Comparison of ENCODE assay signal across 7 cellular contexts in the genomic region with DNA sequence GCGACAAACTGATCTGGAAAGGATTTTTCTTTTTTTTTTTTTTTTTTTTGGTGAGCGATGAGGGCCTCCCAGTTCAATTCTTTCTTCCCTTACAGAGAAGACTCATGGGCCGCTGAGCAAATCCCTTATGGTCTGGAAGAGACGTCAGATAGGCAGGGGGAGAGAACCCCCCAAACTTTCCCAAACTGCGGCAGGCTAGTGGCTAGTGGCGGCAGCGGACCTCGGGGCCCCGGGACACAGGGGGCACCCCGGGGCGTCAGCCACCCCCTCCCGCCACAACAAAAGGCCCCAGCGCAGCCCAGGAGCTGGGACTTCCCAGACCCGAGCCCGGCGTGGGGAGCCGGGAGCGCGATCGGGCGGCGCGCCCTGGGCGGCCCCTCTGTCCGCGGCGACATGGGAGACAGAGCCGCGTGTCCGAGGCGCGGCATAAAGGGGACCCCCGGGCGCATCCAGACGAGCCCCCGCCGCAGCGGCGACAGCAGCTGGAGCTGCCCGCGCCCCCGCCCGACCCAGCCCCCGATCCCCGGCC. TPM values are rescaled to one million over a fixed set of nuclear protein-coding genes. Genes with fewer than 3 reads are reported as not detected.
A peak's percentile ranks its signal among the peaks of the same experiment; 100 is the strongest.
DNase-seq lines count a peak whose midpoint lies in the region; ATAC-seq, FAIRE-seq and TF ChIP-seq lines count a peak whose summit lies in the region.

No MANE protein-coding gene starts in this region.

- H3K9ac ChIP-seq in astrocyte (ENCODE audit: low read length) = peak overlapping the region; percentile 87
- H3K9ac ChIP-seq in iPS-18a (ENCODE audit: low read length) = peak overlapping the region; percentile 80

- H3K36me3 ChIP-seq in MG63 (peaks cover 8% of the 10 kb centered on the region; the same call in 1 of the 2 replicates), astrocyte (ENCODE audit: insufficient read depth, low read length) (no peaks in the 10 kb centered on the region), iPS-18a (ENCODE audit: control insufficient read depth, low read depth, low read length) (no peaks in the 10 kb centered on the region), spleen (no peaks in the 10 kb centered on the region)

- no peak for FAIRE-seq in astrocyte (lab: Jason Lieb, UNC)

- DNase-seq in MG63 = peak; percentile 28
- no peak for DNase-seq in astrocyte (ENCODE audit: low read depth)
- peak; percentile 77 for DNase-seq in spleen
- DNase-seq in SHP77 (lab: John Stamatoyannopoulos, UW) = no peak
- DNase-seq in NCI-H1436 (lab: John Stamatoyannopoulos, UW) = no peak

- H4K20me1 ChIP-seq in astrocyte (ENCODE audit: insufficient read depth, low read length) = peaks cover 22% of the 10 kb centered on the region

- H3K27ac Mint-ChIP-seq in astrocyte (ENCODE audit: unreplicated experiment) = peak overlapping the region; percentile 80

- H3K36me3 Mint-ChIP-seq in astrocyte (ENCODE audit: low read depth, unreplicated experiment) = peaks cover 2% of the 10 kb centered on the region

- H3K27me3 Mint-ChIP-seq in astrocyte (ENCODE audit: low read depth, unreplicated experiment) = peaks cover 2% of the 10 kb centered on the region

- WGBS in spleen, 5 donors = 2 to 7% (median 2%) methylated on average over 4 to 45 of the region's 45 CpGs

- H3K4me3 Mint-ChIP-seq in astrocyte (ENCODE audit: unreplicated experiment) = peak overlapping the region; percentile 94

- intact Hi-C loops in spleen (cut with DNase I; ENCODE audit: low total_unique reads) = no loop called here

- H3K4me1 Mint-ChIP-seq in astrocyte (ENCODE audit: low read depth, unreplicated experiment) = peaks cover 17% of the 10 kb centered on the region

- H3K4me1 ChIP-seq in astrocyte (ENCODE audit: insufficient read depth, low read length) (peaks cover 10% of the 10 kb centered on the region), iPS-18a (ENCODE audit: control insufficient read depth, low read depth, low read length) (peaks cover 5% of the 10 kb centered on the region), spleen (peaks cover 0 to 40% (median 14%) of the 10 kb centered on the region in 6 donors)

- H3K9me3 Mint-ChIP-seq in astrocyte (ENCODE audit: unreplicated experiment) = peaks cover 2% of the 10 kb centered on the region

- ATAC-seq in GM19023 (IDR thresholded peaks at IDR 0.05; ENCODE audit: unreplicated experiment) = peak; percentile 16

- H3K9me3 ChIP-seq in MG63 = no peaks in the 10 kb centered on the region
- no peaks in the 10 kb centered on the region for H3K9me3 ChIP-seq in astrocyte (ENCODE audit: insufficient read depth, low read depth, low read length)
- H3K9me3 ChIP-seq in iPS-18a (ENCODE audit: control insufficient read depth, low read depth, low read length) = no peaks in the 10 kb centered on the region
- no peaks in the 10 kb centered on the region for H3K9me3 ChIP-seq in spleen

- peak overlapping the region; percentile 12 for H2AFZ ChIP-seq in astrocyte (ENCODE audit: low read depth, low read length)

- H3K27me3 ChIP-seq in MG63 = no peaks in the 10 kb centered on the region
- H3K27me3 ChIP-seq in astrocyte (ENCODE audit: insufficient read depth, low read length) = no peaks in the 10 kb centered on the region
- peaks cover 15% of the 10 kb centered on the region for H3K27me3 ChIP-seq in iPS-18a (ENCODE audit: control insufficient read depth, insufficient read depth, low read length)
- peaks cover 0 to 64% (median 15%) of the 10 kb centered on the region in 7 donors for H3K27me3 ChIP-seq in spleen (replicated peaks in 1 of 7)

- H3K4me2 ChIP-seq in astrocyte (ENCODE audit: low read length) = peak overlapping the region; percentile 89

- H3K79me2 ChIP-seq in astrocyte (ENCODE audit: insufficient read depth, low read length) = peaks cover 48% of the 10 kb centered on the region

- TF ChIP-seq CTCF in astrocyte (IDR thresholded peaks at IDR 0.05; ENCODE audit: insufficient read depth, low read depth, low read length) (no peak), spleen (IDR thresholded peaks at IDR 0.05 in 8 of 11, conservative IDR thresholded peaks at IDR 0.05 in 3 of 11) (no peak)

- H3K27ac ChIP-seq in astrocyte (ENCODE audit: low read depth, low read length) (peak overlapping the region; percentile 79), iPS-18a (ENCODE audit: low read length) (no peak overlapping the region), spleen (peak overlapping the region in 6 of 8 donors; percentile 58 to 80 (median 69))

- H3K4me3 ChIP-seq in MG63 = peak overlapping the region; percentile 70
- peak overlapping the region; percentile 61 for H3K4me3 ChIP-seq in astrocyte (ENCODE audit: insufficient read depth, low read depth, low read length)
- peak overlapping the region; percentile 70 for H3K4me3 ChIP-seq in iPS-18a (ENCODE audit: low read length)
- peak overlapping the region; percentile 35 to 75 (median 51) for H3K4me3 ChIP-seq in spleen

- no peak for TF ChIP-seq POLR2A in spleen (IDR thresholded peaks at IDR 0.05)

RNA-seq across cellular contexts. Expression of a gene that starts 0.8 kb away (rescaled TPM):
- total RNA-seq in MG63 (2014; rRNA removed; shearing (Covaris generic); ENCODE audit: low replicate concordance) = 26.2 and 27.3 TPM in 2 replicates
- total RNA-seq in astrocyte (51.9 TPM in 2 replicates), spleen (10 to 100 TPM; 16.0 to 34.0 (median 23.7) TPM)
- 1 to 10 TPM; 3.5 to 9.1 (median 4.0) TPM for polyA plus RNA-seq in spleen

Comparison
In these comparisons a context has a peak if more than half of its experiments do, and no peak if none do; other contexts are left out.
1. DNase-seq: peak in MG63 (single experiment) and spleen (single experiment); none in astrocyte (single experiment), SHP77 (0 of 2) and NCI-H1436 (single experiment).
2. Peak in every context shown above with its lines, with median percentiles within 50 percentile points of each other: H3K4me3 ChIP-seq.